Comparison of ENCODE assay signal across 10 cellular contexts in genomic region chr1:38028671-38029070, GRCh38. TPM values are rescaled to one million over a fixed set of nuclear protein-coding genes. Genes with fewer than 3 reads are reported as not detected.
A peak's percentile ranks its signal among the peaks of the same experiment; 100 is the strongest.
DNase-seq lines count a peak whose midpoint lies in the region; ATAC-seq and TF ChIP-seq lines count a peak whose summit lies in the region.
"Had no signal": no experiment of that assay in that cellular context is flagged by ENCODE, and none has a peak within 500 bp of the region (broad histone marks: within the 10 kb centered on the region; RNA-seq: fewer than 3 reads in every experiment).

No MANE protein-coding gene starts in this region.

- H3K36me3 ChIP-seq in left ventricle myocardium inferior (peaks cover 26% of the 10 kb centered on the region), OCI-LY3 (replicated peaks; ENCODE audit: low read depth, low read length) (peaks cover 12% of the 10 kb centered on the region), tibial nerve (peaks cover 7 to 32% (median 13%) of the 10 kb centered on the region in 3 donors)
- H3K36me3 ChIP-seq in naive thymus-derived CD4-positive, alpha-beta T cell (ENCODE audit: control insufficient read depth in 2 of 3, insufficient read depth in 3 of 3, low read length in 3 of 3) = peaks cover 0 to 23% (median 10%) of the 10 kb centered on the region in 3 experiments

- H3K79me2 ChIP-seq in OCI-LY3 (ENCODE audit: low read length) = peaks cover 81% of the 10 kb centered on the region

- H4K20me1 ChIP-seq in OCI-LY3 (ENCODE audit: insufficient read depth, low read length) = no peaks in the 10 kb centered on the region

- H3K9me3 Mint-ChIP-seq in naive thymus-derived CD4-positive, alpha-beta T cell = no peaks in the 10 kb centered on the region

- no peak overlapping the region for H3K4me3 Mint-ChIP-seq in naive thymus-derived CD4-positive, alpha-beta T cell

- H3K9me3 ChIP-seq in left ventricle myocardium inferior (replicated peaks) = no peaks in the 10 kb centered on the region
- no peaks in the 10 kb centered on the region for H3K9me3 ChIP-seq in OCI-LY3 (ENCODE audit: insufficient read depth, low read length)
- no peaks in the 10 kb centered on the region for H3K9me3 ChIP-seq in tibial nerve
- no peaks in the 10 kb centered on the region for H3K9me3 ChIP-seq in naive thymus-derived CD4-positive, alpha-beta T cell (ENCODE audit: control insufficient read depth in 2 of 3, low read length in 3 of 3)
- H3K9me3 ChIP-seq: Caco-2, stomach had no signal

- no peak for TF ChIP-seq POLR2A in tibial nerve (IDR thresholded peaks at IDR 0.05)
- TF ChIP-seq POLR2A in lower leg skin (IDR thresholded peaks at IDR 0.05) = no peak

- H3K4me3 ChIP-seq in left ventricle myocardium inferior = no peak overlapping the region
- peak overlapping the region; percentile 68 for H3K4me3 ChIP-seq in OCI-LY3 (ENCODE audit: low read length)
- H3K4me3 ChIP-seq in tibial nerve = no peak overlapping the region
- H3K4me3 ChIP-seq in lower leg skin (ENCODE audit: low read depth, poor library complexity, severe bottlenecking) = no peak overlapping the region
- no peak overlapping the region for H3K4me3 ChIP-seq in naive thymus-derived CD4-positive, alpha-beta T cell (ENCODE audit: low read length)
- H3K4me3 ChIP-seq: stomach had no signal

- H3K27me3 ChIP-seq in left ventricle myocardium inferior (ENCODE audit: low read depth) = no peaks in the 10 kb centered on the region
- H3K27me3 ChIP-seq in OCI-LY3 (ENCODE audit: low read depth, low read length) = no peaks in the 10 kb centered on the region
- no peaks in the 10 kb centered on the region for H3K27me3 ChIP-seq in tibial nerve
- H3K27me3 ChIP-seq in naive thymus-derived CD4-positive, alpha-beta T cell (ENCODE audit: control insufficient read depth in 2 of 2, insufficient read depth in 2 of 2, low read length in 2 of 2) = no peaks in the 10 kb centered on the region
- H3K27me3 ChIP-seq: stomach had no signal

- POLR2A ChIA-PET in naive thymus-derived CD4-positive, alpha-beta T cell (lab: Charles Lee) = interaction anchor here (0.6 to 1.0 kb wide), 2 partner anchors 11 to 1919 kb away, joined by 3 to 4 read pairs; no protein-coding TSS in a partner anchor

- H3K36me3 Mint-ChIP-seq in naive thymus-derived CD4-positive, alpha-beta T cell = peaks cover 0 to 16% (median 6%) of the 10 kb centered on the region in 5 donors

- H3K4me2 ChIP-seq in OCI-LY3 (ENCODE audit: low read length) = peak overlapping the region; percentile 82

- intact Hi-C loops in left ventricle myocardium inferior (cut with micrococcal nuclease) = no loop called here
- intact Hi-C loops in Right ventricle myocardium inferior (cut with DNase I) = loop anchor here (5.0 kb wide), 1 partner anchor 809 kb away; no protein-coding TSS in a partner anchor
- intact Hi-C loops in lower leg skin (cut with DNase I; ENCODE audit: low total_unique reads) = loop anchor here (10.0 kb wide), 1 partner anchor 806 kb away; no protein-coding TSS in a partner anchor
- intact Hi-C loops in naive thymus-derived CD4-positive, alpha-beta T cell (cut with micrococcal nuclease) = loop anchor here (5.0 to 10.0 kb wide), 3 partner anchors 556 to 789 kb away; no protein-coding TSS in a partner anchor

- H3K4me1 ChIP-seq in left ventricle myocardium inferior (peaks cover 35% of the 10 kb centered on the region), OCI-LY3 (ENCODE audit: low read length) (peaks cover 79% of the 10 kb centered on the region), tibial nerve (peaks cover 0 to 62% (median 37%) of the 10 kb centered on the region in 4 donors)
- H3K4me1 ChIP-seq in naive thymus-derived CD4-positive, alpha-beta T cell (ENCODE audit: control insufficient read depth in 2 of 2, insufficient read depth in 2 of 2, low read length in 2 of 2) = peaks cover 12 to 32% of the 10 kb centered on the region in 2 donors
- H3K4me1 ChIP-seq: Caco-2 had no signal

- TF ChIP-seq CTCF in left ventricle myocardium inferior (IDR thresholded peaks at IDR 0.05; ENCODE audit: borderline replicate concordance) (no peak), OCI-LY3 (IDR thresholded peaks at IDR 0.05; ENCODE audit: low read depth, low read length) (peak; percentile 39), tibial nerve (IDR thresholded peaks at IDR 0.05) (no peak), lower leg skin (IDR thresholded peaks at IDR 0.05) (no peak)

- peak overlapping the region; percentile 79 for H3K27ac ChIP-seq in left ventricle myocardium inferior (replicated peaks)
- H3K27ac ChIP-seq in OCI-LY3 (ENCODE audit: low read length) = peak overlapping the region; percentile 100
- H3K27ac ChIP-seq in epithelial cell of prostate = peak overlapping the region; percentile 85
- H3K27ac ChIP-seq in tibial nerve = peak overlapping the region; percentile 71 to 95 (median 86)
- no peak overlapping the region for H3K27ac ChIP-seq in naive thymus-derived CD4-positive, alpha-beta T cell (ENCODE audit: low read depth, low read length)

- no peak for TF ChIP-seq EP300 in tibial nerve (IDR thresholded peaks at IDR 0.05)

- DNase-seq in left ventricle myocardium inferior (no peak), Right ventricle myocardium inferior (ENCODE audit: missing footprints) (no peak), epithelial cell of prostate (ENCODE audit: low read depth, low spot score) (no peak), tibial nerve (ENCODE audit: low spot score in 2 of 2) (no peak), lower leg skin (ENCODE audit: low spot score in 2 of 2) (no peak), GM03348 (ENCODE audit: low spot score) (no peak)
- no peak for DNase-seq in naive thymus-derived CD4-positive, alpha-beta T cell
- DNase-seq: Caco-2, stomach had no signal

- H3K27me3 Mint-ChIP-seq in naive thymus-derived CD4-positive, alpha-beta T cell = no peaks in the 10 kb centered on the region

- no peak overlapping the region for H2AFZ ChIP-seq in OCI-LY3 (ENCODE audit: low read depth, low read length)

- WGBS in tibial nerve, 2 donors = 67 to 85% methylated on average over 1 to 2 of the region's 2 CpGs
- 49 to 54% methylated on average over 2 of the region's 2 CpGs for WGBS in lower leg skin, 2 donors

- peak overlapping the region; percentile 93 for H3K9ac ChIP-seq in OCI-LY3 (ENCODE audit: low read length)

- peaks cover 11 to 45% (median 25%) of the 10 kb centered on the region in 7 donors for H3K4me1 Mint-ChIP-seq in naive thymus-derived CD4-positive, alpha-beta T cell

- peak overlapping the region in 3 of 9 donors; percentile 42 to 57 (median 50) for H3K27ac Mint-ChIP-seq in naive thymus-derived CD4-positive, alpha-beta T cell

- no peak for ATAC-seq in Right ventricle myocardium inferior
- ATAC-seq in naive thymus-derived CD4-positive, alpha-beta T cell = no peak

- CTCF ChIA-PET in naive thymus-derived CD4-positive, alpha-beta T cell (lab: Charles Lee) = interaction anchor here (1.2 kb wide), 1 partner anchor 809 kb away, joined by 3 read pairs; no protein-coding TSS in a partner anchor

RNA-seq across cellular contexts. Expression of gene UTP11, which starts 16.1 kb away (rescaled TPM):
- total RNA-seq in left ventricle myocardium inferior (39.6 TPM), Right ventricle myocardium inferior (42.3 TPM), tibial nerve (10 to 100 TPM; 16.5 to 36.8 (median 25.7) TPM), lower leg skin (10 to 100 TPM; 34.6 to 49.8 (median 37.9) TPM)
- 10 to 100 TPM in 3 of 5 experiments, 1 to 10 TPM in 2; 8.2 to 42.8 (median 15.7) TPM for total RNA-seq in naive thymus-derived CD4-positive, alpha-beta T cell
- 10 to 100 TPM; 17.4 to 26.0 TPM for polyA plus RNA-seq in naive thymus-derived CD4-positive, alpha-beta T cell

RNA-seq across cellular contexts. Expression of gene POU3F1, which starts 17.9 kb away (rescaled TPM):
- total RNA-seq in left ventricle myocardium inferior (0.11 TPM), Right ventricle myocardium inferior (0.11 TPM), tibial nerve (10 to 100 TPM; 11.6 to 53.4 (median 24.8) TPM), lower leg skin (10 to 100 TPM; 19.1 to 53.3 (median 35.4) TPM)
- under 1 TPM in 2 of 5 experiments, not detected in 3; 0.17 to 0.19 TPM for total RNA-seq in naive thymus-derived CD4-positive, alpha-beta T cell
- polyA plus RNA-seq in naive thymus-derived CD4-positive, alpha-beta T cell = not detected
- total RNA-seq: Caco-2, stomach had no signal

RNA-seq across cellular contexts. Expression of gene FHL3, which starts 23.4 kb away (rescaled TPM):
- total RNA-seq in left ventricle myocardium inferior = 15.8 TPM
- 20.2 TPM for total RNA-seq in Right ventricle myocardium inferior
- total RNA-seq in tibial nerve = 10 to 100 TPM; 25.1 to 32.7 (median 26.6) TPM
- 10 to 100 TPM; 20.1 to 25.8 (median 21.9) TPM for total RNA-seq in lower leg skin
- 10 to 100 TPM in 2 of 5 experiments, 1 to 10 TPM in 3; 2.9 to 19.0 (median 8.6) TPM for total RNA-seq in naive thymus-derived CD4-positive, alpha-beta T cell
- 1 to 10 TPM; 5.1 to 8.8 TPM for polyA plus RNA-seq in naive thymus-derived CD4-positive, alpha-beta T cell

RNA-seq across cellular contexts. Expression of gene SF3A3, which starts 38.8 kb away (rescaled TPM):
- total RNA-seq in left ventricle myocardium inferior (29.5 TPM), Right ventricle myocardium inferior (26.9 TPM), tibial nerve (10 to 100 TPM; 51.0 to 67.8 (median 62.8) TPM), lower leg skin (10 to 100 TPM; 33.6 to 68.9 (median 36.9) TPM)
- total RNA-seq in naive thymus-derived CD4-positive, alpha-beta T cell = 10 to 100 TPM; 43.2 to 90.4 (median 77.6) TPM
- 100 to 1,000 TPM; 116 to 118 TPM for polyA plus RNA-seq in naive thymus-derived CD4-positive, alpha-beta T cell

Comparison
In these comparisons a context has a peak if more than half of its experiments do, and no peak if none do; other contexts are left out.
1. RNA of gene POU3F1, which starts 17.9 kb away (total RNA-seq): 19.1 to 53.3 TPM in lower leg skin and 11.6 to 53.4 TPM in tibial nerve; 0.11 TPM in left ventricle myocardium inferior (single experiment), 0.17 to 0.19 TPM in naive thymus-derived CD4-positive, alpha-beta T cell and 0.11 TPM in Right ventricle myocardium inferior (single experiment); every median in the first group is over 10 times any median in the second.